In genomic region chr20:23608251-23608846, GRCh38 we compare ENCODE assay signal across 1 cellular context.
TF ChIP-seq lines count a peak whose summit lies in the region.

No MANE protein-coding gene starts in this region.

TF ChIP-seq in HepG2, 621 proteins besides CTCF, POLR2A, EP300 and RAD21 (continued from another document):
- no peak for TF ChIP-seq CEBPZ (IDR thresholded peaks at IDR 0.05; ENCODE audit: low read length)
TF ChIP-seq in HepG2: peak in this region for 55.
